34 cellular contexts compared by ENCODE assay signal in genomic region chr9:128860937-128861336, GRCh38. TPM values are rescaled to one million over a fixed set of nuclear protein-coding genes. Genes with fewer than 3 reads are reported as not detected.
A peak's percentile ranks its signal among the peaks of the same experiment; 100 is the strongest.
DNase-seq lines count a peak whose midpoint lies in the region; ATAC-seq and TF ChIP-seq lines count a peak whose summit lies in the region.
"Had no signal": no experiment of that assay in that cellular context is flagged by ENCODE, and none has a peak within 500 bp of the region (broad histone marks: within the 10 kb centered on the region; RNA-seq: fewer than 3 reads in every experiment).

No MANE protein-coding gene starts in this region.

- H2BK12ac ChIP-seq in H9 (ENCODE audit: insufficient read length, low read depth, low read length) = no peak overlapping the region

- peaks cover 5% of the 10 kb centered on the region for H3F3A ChIP-seq in neural progenitor cell (ENCODE audit: low read depth)

- H2BK15ac ChIP-seq in H9 (ENCODE audit: low read depth, low read length) = no peak overlapping the region

- peaks cover 4% of the 10 kb centered on the region for H4K20me1 ChIP-seq in H9 (ENCODE audit: control insufficient read depth, insufficient read depth, insufficient read length)
- H4K20me1 ChIP-seq in neural progenitor cell (ENCODE audit: low read depth) = peaks cover 5% of the 10 kb centered on the region

- H3K9ac ChIP-seq in H9 (ENCODE audit: extremely low read depth, insufficient read length, low read length) = no peak overlapping the region
- no peak overlapping the region for H3K9ac ChIP-seq in neural progenitor cell

- no CpG with 5 or more reads among the region's 5 CpGs for WGBS in H9 (ENCODE audit: extremely low coverage, insufficient read length, low lambda C conversion rate)
- 87 to 98% methylated on average over 5 of the region's 5 CpGs for WGBS in thyroid gland, 2 donors
- WGBS in testis, 2 donors = 62 to 75% methylated on average over 5 of the region's 5 CpGs

- no peaks in the 10 kb centered on the region for H3K36me3 ChIP-seq in neural progenitor cell
- H3K36me3 ChIP-seq in thyroid gland = no peaks in the 10 kb centered on the region
- no peaks in the 10 kb centered on the region for H3K36me3 ChIP-seq in testis (ENCODE audit: low read depth, missing control alignments)
- H3K36me3 ChIP-seq: adrenal gland, left ventricle myocardium inferior, sigmoid colon had no signal

- no peak overlapping the region for H2AK5ac ChIP-seq in H9 (ENCODE audit: insufficient read length, low read length)

- H3K27me3 Mint-ChIP-seq in H9 (ENCODE audit: low read depth) = no peaks in the 10 kb centered on the region
- peaks cover 2% of the 10 kb centered on the region for H3K27me3 Mint-ChIP-seq in neural progenitor cell (ENCODE audit: insufficient read depth, low read depth)
- H3K27me3 Mint-ChIP-seq: activated CD4-positive, alpha-beta memory T cell treated with anti-CD3 and anti-CD28 coated beads for 36 hours; activated naive CD4-positive, alpha-beta T cell treated with anti-CD3 and anti-CD28 coated beads, Interleukin-2, amount 10 ng/mL, durations not matched to agents 7 days and 5 days; B cell; brain; naive B cell; T-helper 17 cell had no signal

- intact Hi-C loops in dorsolateral prefrontal cortex (cut with DNase I) (loop anchor here in 1 of 2 donors (5.0 kb wide), 1 partner anchor 66 kb away; no protein-coding TSS in a partner anchor), thyroid gland (cut with DNase I) (no loop called here), testis (cut with DNase I; ENCODE audit: low total_unique reads) (loop anchor here (5.0 kb wide), 2 partner anchors 66 to 81 kb away; no protein-coding TSS in a partner anchor)

- H3K4me3 Mint-ChIP-seq in H9 (no peak overlapping the region), neural progenitor cell (no peak overlapping the region)
- H3K4me3 Mint-ChIP-seq: activated CD4-positive, alpha-beta memory T cell treated with anti-CD3 and anti-CD28 coated beads for 36 hours; activated naive CD4-positive, alpha-beta T cell treated with anti-CD3 and anti-CD28 coated beads, Interleukin-2, amount 10 ng/mL, durations not matched to agents 7 days and 5 days; activated T-helper 1 cell treated with anti-CD3 and anti-CD28 coated beads, Interleukin-12 subunit alpha, Interleukin-12 subunit beta, Interleukin-2, Interleukin-4 antibody, amounts not matched to agents 30 ng/mL and 10 ng/mL and 1 ng/mL, durations not matched to agents 14 hours and 24 hours and 36 hours; B cell; brain; naive B cell; T-helper 17 cell had no signal

- H3K79me2 ChIP-seq in H9 (ENCODE audit: insufficient read depth, low read length) (no peaks in the 10 kb centered on the region; the same call in 1 of the 2 replicates), neural progenitor cell (ENCODE audit: low read depth) (no peaks in the 10 kb centered on the region)

- ATAC-seq in GM21717 (IDR thresholded peaks at IDR 0.05; ENCODE audit: unreplicated experiment) (no peak), HG02571 (IDR thresholded peaks at IDR 0.05; ENCODE audit: unreplicated experiment) (no peak)
- ATAC-seq: HepG2, Right ventricle myocardium inferior, SK-N-SH treated with all-trans-retinoic acid at 6 μM for 48 hours, T-helper 17 cell had no signal

- no peak overlapping the region for H2BK5ac ChIP-seq in H9 (ENCODE audit: insufficient read length, low read length)

- DNase-seq in H9 (no peak), dorsolateral prefrontal cortex (no peak), neural progenitor cell (ENCODE audit: low spot score) (peak; percentile 23), thyroid gland (no peak), testis (no peak), GM19240 (ENCODE audit: insufficient read length, low spot score) (no peak)
- DNase-seq: ACHN; activated CD4-positive, alpha-beta memory T cell treated with anti-CD3 and anti-CD28 coated beads for 36 hours; activated CD4-positive, alpha-beta T cell treated with anti-CD3 and anti-CD28 coated beads for 1 hour; activated CD8-positive, alpha-beta memory T cell treated with anti-CD3 and anti-CD28 coated beads, Interleukin-2, amount 50 U/mL, for 4 hours; activated naive CD4-positive, alpha-beta T cell treated with anti-CD3 and anti-CD28 coated beads, Interleukin-2, amount 10 ng/mL, durations not matched to agents 7 days and 5 days; effector CD4-positive, alpha-beta T cell; EL; islet precursor cell; left ventricle myocardium inferior; midbrain; MM.1S; naive B cell; NCI-H1417; NCI-H2029; NCI-H526; nucleus accumbens; sigmoid colon; stimulated activated CD4-positive, alpha-beta T cell treated with anti-CD3 and anti-CD28 coated beads, Interleukin-4, amount 100 ng/mL, for 1 hour; T-helper 17 cell had no signal

- H3K9me3 Mint-ChIP-seq in H9 (no peaks in the 10 kb centered on the region), neural progenitor cell (no peaks in the 10 kb centered on the region)
- H3K9me3 Mint-ChIP-seq: activated CD4-positive, alpha-beta memory T cell treated with anti-CD3 and anti-CD28 coated beads for 36 hours; activated naive CD4-positive, alpha-beta T cell treated with anti-CD3 and anti-CD28 coated beads, Interleukin-2, amount 10 ng/mL, durations not matched to agents 7 days and 5 days; activated T-helper 1 cell treated with anti-CD3 and anti-CD28 coated beads, Interleukin-12 subunit alpha, Interleukin-12 subunit beta, Interleukin-2, Interleukin-4 antibody, amounts not matched to agents 30 ng/mL and 10 ng/mL and 1 ng/mL, durations not matched to agents 14 hours and 24 hours and 36 hours; brain; naive B cell had no signal

- H4K91ac ChIP-seq in H9 (ENCODE audit: insufficient read length, low read depth, low read length) = no peak overlapping the region

- no peak overlapping the region for H3T11ph ChIP-seq in H9 (ENCODE audit: low read length)

- H3K4me2 ChIP-seq in H9 (ENCODE audit: insufficient read depth, insufficient read length, low read length) = no peak overlapping the region
- H3K4me2 ChIP-seq in neural progenitor cell = peak overlapping the region; percentile 13

- H4K8ac ChIP-seq in H9 (replicated peaks; ENCODE audit: insufficient read length, low read depth, low read length) = no peak overlapping the region

- H3K9me3 ChIP-seq in H9 (ENCODE audit: control insufficient read depth, low read depth, low read length) = no peaks in the 10 kb centered on the region
- H3K9me3 ChIP-seq in neural progenitor cell (ENCODE audit: low read depth) = no peaks in the 10 kb centered on the region
- H3K9me3 ChIP-seq in thyroid gland = no peaks in the 10 kb centered on the region
- no peaks in the 10 kb centered on the region for H3K9me3 ChIP-seq in testis
- H3K9me3 ChIP-seq: adrenal gland, left ventricle myocardium inferior, sigmoid colon had no signal

- H3K27ac Mint-ChIP-seq in H9 = peak overlapping the region; percentile 65 to 90 (median 81); a peak in 4 of 7 replicates
- H3K27ac Mint-ChIP-seq in neural progenitor cell = no peak overlapping the region
- H3K27ac Mint-ChIP-seq: activated CD4-positive, alpha-beta memory T cell treated with anti-CD3 and anti-CD28 coated beads for 36 hours; activated naive CD4-positive, alpha-beta T cell treated with anti-CD3 and anti-CD28 coated beads, Interleukin-2, amount 10 ng/mL, durations not matched to agents 7 days and 5 days; activated T-helper 1 cell treated with anti-CD3 and anti-CD28 coated beads, Interleukin-12 subunit alpha, Interleukin-12 subunit beta, Interleukin-2, Interleukin-4 antibody, amounts not matched to agents 30 ng/mL and 10 ng/mL and 1 ng/mL, durations not matched to agents 14 hours and 24 hours and 36 hours; B cell; T-helper 17 cell had no signal

- no peak overlapping the region for H3K56ac ChIP-seq in H9 (ENCODE audit: insufficient read length, low read depth, low read length)

- H3K27ac ChIP-seq in H9 (ENCODE audit: insufficient read length, low read depth, low read length) (no peak overlapping the region), dorsolateral prefrontal cortex (peak overlapping the region in 54 of 59 donors; percentile 5 to 85 (median 64)), neural progenitor cell (no peak overlapping the region), thyroid gland (peak overlapping the region; percentile 27 to 78 (median 40)), testis (no peak overlapping the region)
- H3K27ac ChIP-seq: adrenal gland, sigmoid colon had no signal

- no peak overlapping the region for H3K23ac ChIP-seq in H9 (ENCODE audit: insufficient read length, low read depth, low read length)

- no peaks in the 10 kb centered on the region for H3K23me2 ChIP-seq in H9 (ENCODE audit: insufficient read length, low read depth, low read length, poor library complexity, severe bottlenecking)

- H2BK20ac ChIP-seq in H9 (ENCODE audit: low read depth, low read length, poor library complexity, severe bottlenecking) = no peak overlapping the region

- H2AFZ ChIP-seq in H9 (ENCODE audit: low read length) (no peak overlapping the region), neural progenitor cell (replicated peaks) (no peak overlapping the region)

- H3K4me1 Mint-ChIP-seq in H9 = peaks cover 19 to 22% of the 10 kb centered on the region in 2 experiments
- H3K4me1 Mint-ChIP-seq in neural progenitor cell = peaks cover 14% of the 10 kb centered on the region

- no peak overlapping the region for H3K4ac ChIP-seq in H9 (ENCODE audit: low read depth, low read length)

- H3K4me1 ChIP-seq in H9 (ENCODE audit: insufficient read depth, low read length) = no peaks in the 10 kb centered on the region
- peaks cover 11% of the 10 kb centered on the region for H3K4me1 ChIP-seq in neural progenitor cell
- H3K4me1 ChIP-seq in thyroid gland = peaks cover 32 to 36% of the 10 kb centered on the region in 2 donors
- peaks cover 11% of the 10 kb centered on the region for H3K4me1 ChIP-seq in testis
- H3K4me1 ChIP-seq: adrenal gland, sigmoid colon had no signal

- no peak overlapping the region for H3K18ac ChIP-seq in H9 (ENCODE audit: insufficient read length, low read depth, low read length)

- H3K36me3 Mint-ChIP-seq in H9 (ENCODE audit: insufficient read depth in 1 of 3, low read depth in 3 of 3) = no peaks in the 10 kb centered on the region; a peak in 2 of 7 replicates
- H3K36me3 Mint-ChIP-seq in neural progenitor cell = no peaks in the 10 kb centered on the region
- H3K36me3 Mint-ChIP-seq: activated CD4-positive, alpha-beta memory T cell treated with anti-CD3 and anti-CD28 coated beads for 36 hours; activated naive CD4-positive, alpha-beta T cell treated with anti-CD3 and anti-CD28 coated beads, Interleukin-2, amount 10 ng/mL, durations not matched to agents 7 days and 5 days; naive B cell had no signal

- H3K4me3 ChIP-seq in dorsolateral prefrontal cortex (no peak overlapping the region), neural progenitor cell (no peak overlapping the region), thyroid gland (replicated peaks in 1 of 3) (no peak overlapping the region), testis (no peak overlapping the region)
- H3K4me3 ChIP-seq: adrenal gland, left ventricle myocardium inferior, sigmoid colon had no signal

- H4K5ac ChIP-seq in H9 (ENCODE audit: insufficient read length, low read depth, low read length) = no peak overlapping the region

- no peak overlapping the region for H2BK120ac ChIP-seq in H9 (ENCODE audit: low read depth, low read length, poor library complexity, severe bottlenecking)

- H3K14ac ChIP-seq in H9 (ENCODE audit: insufficient read depth, low read length) = no peak overlapping the region

- H3K27me3 ChIP-seq in H9 (ENCODE audit: insufficient read depth, low read length) = no peaks in the 10 kb centered on the region
- H3K27me3 ChIP-seq in dorsolateral prefrontal cortex = no peaks in the 10 kb centered on the region
- H3K27me3 ChIP-seq in neural progenitor cell = no peaks in the 10 kb centered on the region
- H3K27me3 ChIP-seq in thyroid gland = no peaks in the 10 kb centered on the region
- H3K27me3 ChIP-seq in testis = no peaks in the 10 kb centered on the region
- H3K27me3 ChIP-seq: adrenal gland, sigmoid colon had no signal

- TF ChIP-seq POLR2A in thyroid gland (IDR thresholded peaks at IDR 0.05) (no peak), testis (IDR thresholded peaks at IDR 0.05) (no peak)

- H3K79me1 ChIP-seq in H9 (ENCODE audit: insufficient read depth, low read depth, low read length, poor library complexity, severe bottlenecking) = no peaks in the 10 kb centered on the region

- TF ChIP-seq CTCF in H9 (conservative IDR thresholded peaks at IDR 0.05) (no peak), dorsolateral prefrontal cortex (IDR thresholded peaks at IDR 0.05 in 54 of 56, conservative IDR thresholded peaks at IDR 0.05 in 2 of 56; ENCODE audit: low read depth in 1 of 56, partially characterized antibody in 56 of 56) (no peak), neural progenitor cell (IDR thresholded peaks at IDR 0.05) (no peak), thyroid gland (IDR thresholded peaks at IDR 0.05) (no peak), testis (IDR thresholded peaks at IDR 0.05) (no peak)

RNA-seq across cellular contexts. Expression of gene KYAT1, which starts 20.8 kb away (rescaled TPM):
- total RNA-seq in H9 (2021) (14.6 and 15.2 TPM in 2 replicates), dorsolateral prefrontal cortex (10 to 100 TPM; 22.3 to 55.0 (median 36.5) TPM), neural progenitor cell (ENCODE audit: low replicate concordance) (21.7 and 29.1 TPM in 2 replicates), thyroid gland (10 to 100 TPM in 3 of 4 donors, 1 to 10 TPM in 1; 5.8 to 12.6 (median 12.3) TPM), testis (10 to 100 TPM; 14.0 to 18.0 TPM)
- 11.6 TPM for polyA plus RNA-seq in testis (ENCODE audit: insufficient read depth, low read depth, low replicate concordance)

RNA-seq across cellular contexts. Expression of gene LRRC8A, which starts 21.0 kb away (rescaled TPM):
- total RNA-seq in H9 (2021) = 76.0 and 79.2 TPM in 2 replicates
- 100 to 1,000 TPM in 48 of 120 experiments, 10 to 100 TPM in 72; 63.8 to 213 (median 95.1) TPM for total RNA-seq in dorsolateral prefrontal cortex
- 17.1 and 42.8 TPM in 2 replicates for total RNA-seq in neural progenitor cell (ENCODE audit: low replicate concordance)
- 10 to 100 TPM; 56.3 to 65.6 (median 61.5) TPM for total RNA-seq in thyroid gland
- total RNA-seq in testis = 10 to 100 TPM; 54.3 to 61.3 TPM
- polyA plus RNA-seq in testis (ENCODE audit: insufficient read depth, low read depth, low replicate concordance) = 30.9 TPM

RNA-seq across cellular contexts. Expression of gene SPOUT1, which starts 31.3 kb away (rescaled TPM):
- total RNA-seq in H9 (2021) (86.3 and 91.8 TPM in 2 replicates), dorsolateral prefrontal cortex (10 to 100 TPM; 26.9 to 97.3 (median 42.1) TPM), neural progenitor cell (ENCODE audit: low replicate concordance) (17.2 and 50.1 TPM in 2 replicates), thyroid gland (10 to 100 TPM; 16.7 to 38.4 (median 27.4) TPM), testis (10 to 100 TPM; 34.0 to 43.2 TPM)
- polyA plus RNA-seq in testis (ENCODE audit: insufficient read depth, low read depth, low replicate concordance) = 14.4 TPM

RNA-seq across cellular contexts. Expression of gene ENDOG, which starts 42.6 kb away (rescaled TPM):
- total RNA-seq in H9 (2021) (16.7 and 17.6 TPM in 2 replicates), dorsolateral prefrontal cortex (10 to 100 TPM; 20.4 to 57.3 (median 35.8) TPM), neural progenitor cell (ENCODE audit: low replicate concordance) (3.2 and 9.1 TPM in 2 replicates), thyroid gland (10 to 100 TPM; 15.2 to 74.6 (median 40.1) TPM), testis (10 to 100 TPM; 28.9 to 30.4 TPM)
- polyA plus RNA-seq in testis (ENCODE audit: insufficient read depth, low read depth, low replicate concordance) = 33.9 TPM

RNA-seq across cellular contexts. Expression of gene PHYHD1, which starts 59.8 kb away (rescaled TPM):
- total RNA-seq in H9 (2021) (18.0 and 22.2 TPM in 2 replicates), dorsolateral prefrontal cortex (100 to 1,000 TPM in 1 of 120 experiments, 10 to 100 TPM in 118, 1 to 10 TPM in 1; 8.8 to 113 (median 34.2) TPM), neural progenitor cell (ENCODE audit: low replicate concordance) (15.2 and 19.0 TPM in 2 replicates), thyroid gland (10 to 100 TPM; 10.1 to 65.3 (median 39.4) TPM), testis (10 to 100 TPM; 10.9 to 18.5 TPM)
- 15.1 TPM for polyA plus RNA-seq in testis (ENCODE audit: insufficient read depth, low read depth, low replicate concordance)

Comparison
In these comparisons a context has a peak if more than half of its experiments do, and no peak if none do; other contexts are left out.
1. H3K27ac ChIP-seq: peak in dorsolateral prefrontal cortex (54 of 59) and thyroid gland (3 of 3); none in H9 (single experiment), neural progenitor cell (single experiment) and testis (0 of 2).